In the genomic region with DNA sequence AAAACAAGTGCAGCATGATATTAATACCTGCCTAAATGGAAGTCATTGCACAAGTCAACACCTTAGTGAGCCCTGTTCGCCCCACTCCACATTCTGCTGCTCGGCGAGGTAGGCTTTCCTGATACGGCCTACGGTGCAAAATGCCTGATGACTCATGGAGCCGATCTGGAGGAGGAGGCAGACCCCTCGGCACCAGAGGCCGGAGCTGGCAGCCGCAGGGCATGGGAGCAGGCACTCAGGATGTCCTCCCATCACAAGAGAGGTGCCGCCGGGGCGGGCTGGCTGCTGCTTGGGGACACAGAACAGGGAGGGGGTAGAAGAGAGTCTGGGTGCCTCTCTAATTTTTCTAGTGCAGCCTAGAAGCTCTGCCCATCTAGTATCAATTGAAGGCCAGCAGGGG, we compare ENCODE assay signal across 21 cellular contexts.
"Had no signal": no experiment of that assay in that cellular context is flagged by ENCODE, and none has a peak within 500 bp of the region (broad histone marks: within the 10 kb centered on the region; RNA-seq: fewer than 3 reads in every experiment).

No MANE protein-coding gene starts in this region.

- ATAC-seq: activated T-helper 17 cell treated with anti-CD3 and anti-CD28 coated beads, Interleukin-2, amount 50 U/mL, for 72 hours; mucosa of descending colon; pancreas; psoas muscle; WTC11 had no signal

- H3K27me3 ChIP-seq: breast epithelium, colonic mucosa, right atrium auricular region, upper lobe of left lung had no signal

- H3K27ac ChIP-seq: adrenal gland, breast epithelium, colonic mucosa, epithelial cell of prostate, pancreas, psoas muscle, right atrium auricular region, upper lobe of left lung had no signal

- H3K4me3 Mint-ChIP-seq: activated naive CD8-positive, alpha-beta T cell; activated T-cell treated with anti-CD3 and anti-CD28 coated beads, Interleukin-2, amount 50 U/mL, for 24 hours; activated T-helper 17 cell treated with anti-CD3 and anti-CD28 coated beads, Interleukin-2, amount 50 U/mL, for 72 hours; nephron progenitor cell; WTC11 had no signal

- H3K4me3 ChIP-seq: adrenal gland, breast epithelium, colonic mucosa, mucosa of descending colon, pancreas, psoas muscle, right atrium auricular region, upper lobe of left lung had no signal

- H3K9me3 ChIP-seq: adrenal gland, breast epithelium, colonic mucosa, mucosa of descending colon, pancreas, psoas muscle, right atrium auricular region, upper lobe of left lung had no signal

- H3K36me3 Mint-ChIP-seq: activated naive CD8-positive, alpha-beta T cell; WTC11 had no signal

- H3K27me3 Mint-ChIP-seq: activated naive CD8-positive, alpha-beta T cell had no signal

- H3K4me1 ChIP-seq: adrenal gland, breast epithelium, colonic mucosa, pancreas, psoas muscle, right atrium auricular region, upper lobe of left lung had no signal

- H3K4me1 Mint-ChIP-seq: activated T-helper 17 cell treated with anti-CD3 and anti-CD28 coated beads, Interleukin-2, amount 50 U/mL, for 72 hours had no signal

- H3K9me3 Mint-ChIP-seq: activated T-cell treated with anti-CD3 and anti-CD28 coated beads, Interleukin-2, amount 50 U/mL, for 24 hours; activated T-helper 17 cell treated with anti-CD3 and anti-CD28 coated beads, Interleukin-2, amount 50 U/mL, for 72 hours; nephron progenitor cell had no signal

- H3K27ac Mint-ChIP-seq: activated naive CD8-positive, alpha-beta T cell; activated T-cell treated with anti-CD3 and anti-CD28 coated beads, Interleukin-2, amount 50 U/mL, for 24 hours; activated T-helper 17 cell treated with anti-CD3 and anti-CD28 coated beads, Interleukin-2, amount 50 U/mL, for 72 hours; nephron progenitor cell; WTC11 had no signal

- DNase-seq: activated CD4-positive, alpha-beta T cell treated with anti-CD3 and anti-CD28 coated beads, Interleukin-2, amount 50 U/mL, for 4 hours; activated CD8-positive, alpha-beta memory T cell treated with anti-CD3 and anti-CD28 coated beads for 24 hours; activated CD8-positive, alpha-beta memory T cell treated with anti-CD3 and anti-CD28 coated beads, Interleukin-2, amount 50 U/mL, for 4 hours; activated T-cell treated with anti-CD3 and anti-CD28 coated beads, Interleukin-2, amount 50 U/mL, for 24 hours; adrenal gland; colonic mucosa; mesenchymal stem cell; mucosa of descending colon; nephron progenitor cell; pancreas; psoas muscle; stimulated activated CD4-positive, alpha-beta T cell treated with anti-CD3 and anti-CD28 coated beads, Interleukin-4, amount 100 ng/mL, for 24 hours; stimulated activated naive CD4-positive, alpha-beta T cell treated with Interleukin-2 at 50 U/mL for 16 hours; T-helper 9 cell had no signal

- H3K36me3 ChIP-seq: adrenal gland, breast epithelium, colonic mucosa, pancreas, right atrium auricular region, upper lobe of left lung had no signal
